Comparison of ENCODE assay signal across 8 cellular contexts in genomic region chr9:85741112-85741874, GRCh38.
DNase-seq lines count a peak whose midpoint lies in the region; TF ChIP-seq lines count a peak whose summit lies in the region.

No MANE protein-coding gene starts in this region.

- H3K27ac ChIP-seq in brain microvascular endothelial cell, result peak overlapping the region; percentile 46

- no peaks in the 10 kb centered on the region for H3K27me3 ChIP-seq in brain microvascular endothelial cell (replicated peaks)

- DNase-seq in COR-L47 (lab: John Stamatoyannopoulos, UW), result peak; percentile 66
- DNase-seq in GM20000 (ENCODE audit: low spot score), result peak; percentile 65
- DNase-seq in HPDE6-E6E7 (ENCODE audit: extremely low spot score), result peak; percentile 9
- peak; percentile 62 for DNase-seq in T-helper 9 cell
- DNase-seq in brain microvascular endothelial cell, result no peak
- DNase-seq in islet precursor cell, result peak; percentile 78
- DNase-seq in stimulated activated CD4-positive, alpha-beta T cell treated with anti-CD3 and anti-CD28 coated beads, Interleukin-1b, Interleukin-23, amount 100 ng/mL, for 24 hours (ENCODE audit: low read depth in 4 of 4, low spot score in 1 of 4), result peak; percentile 17 to 38 (median 36)
- no peak for DNase-seq in NCI-H226

- H3K36me3 ChIP-seq in brain microvascular endothelial cell (replicated peaks), result no peaks in the 10 kb centered on the region

- TF ChIP-seq CTCF in GM20000 (IDR thresholded peaks at IDR 0.05; ENCODE audit: extremely low read depth, missing control alignments), result no peak
- TF ChIP-seq CTCF in brain microvascular endothelial cell (IDR thresholded peaks at IDR 0.05; ENCODE audit: low read depth, low read length, missing control alignments), result no peak

- peak overlapping the region; percentile 88 for H3K4me3 ChIP-seq in brain microvascular endothelial cell (ENCODE audit: low read depth, low read length)

- in situ Hi-C loops in brain microvascular endothelial cell (cut with HindIII; ENCODE audit: low pct_ligation_motif_present, low sequenced_read_pairs), result no loop called here

Comparison
In these comparisons a context has a peak if more than half of its experiments do, and no peak if none do; other contexts are left out.
1. DNase-seq: peak in COR-L47 (single experiment), GM20000 (single experiment), HPDE6-E6E7 (single experiment), T-helper 9 cell (single experiment), islet precursor cell (single experiment) and stimulated activated CD4-positive, alpha-beta T cell treated with anti-CD3 and anti-CD28 coated beads, Interleukin-1b, Interleukin-23, amount 100 ng/mL, for 24 hours (4 of 4); none in brain microvascular endothelial cell (single experiment) and NCI-H226 (single experiment).